ENCODE assay signal across 18 cellular contexts in the genomic region with DNA sequence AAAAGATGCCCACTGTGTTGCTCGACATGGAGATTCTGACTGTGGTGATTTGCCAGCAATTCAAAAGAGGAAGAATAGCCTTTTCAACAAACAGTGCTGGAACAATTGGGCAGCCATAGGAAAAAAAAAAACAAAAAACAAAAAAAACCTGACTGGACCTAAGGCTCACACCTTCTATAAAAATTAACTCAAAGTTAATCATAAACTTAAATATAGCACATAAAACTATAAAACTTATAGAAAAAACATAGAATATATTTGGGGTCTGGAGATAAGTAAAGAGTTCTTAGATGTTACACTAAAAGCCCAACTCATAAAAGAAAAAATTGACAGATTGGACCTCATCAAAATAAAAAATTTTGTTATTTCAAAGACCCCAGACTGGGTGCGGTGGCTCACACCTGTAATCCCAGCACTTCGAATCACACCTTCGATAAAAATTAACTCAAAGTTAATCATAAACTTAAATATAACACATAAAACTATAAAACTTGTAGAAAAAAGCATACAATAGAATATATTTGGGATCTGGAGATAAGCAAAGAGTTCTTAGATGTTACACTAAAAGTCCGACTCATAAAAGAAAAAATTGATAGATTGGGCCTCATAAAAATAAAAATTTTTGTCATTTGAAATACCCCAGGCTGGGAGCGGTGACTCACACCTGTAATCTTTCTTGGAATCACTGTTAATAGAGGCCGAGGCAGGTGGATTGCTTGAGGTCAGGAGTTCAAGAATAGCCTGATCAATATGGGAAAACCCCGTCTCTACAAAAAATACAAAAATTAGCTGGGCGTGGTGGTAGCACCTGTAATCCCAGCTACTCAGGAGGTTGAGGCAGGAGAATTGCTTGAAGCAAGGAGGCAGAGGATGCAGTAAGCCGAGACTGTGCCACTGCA.
DNase-seq lines count a peak whose midpoint lies in the region; ATAC-seq, FAIRE-seq and TF ChIP-seq lines count a peak whose summit lies in the region.
"Had no signal": no experiment of that assay in that cellular context is flagged by ENCODE, and none has a peak within 500 bp of the region (broad histone marks: within the 10 kb centered on the region; RNA-seq: fewer than 3 reads in every experiment).

No MANE protein-coding gene starts in this region.

- H3K9me3 ChIP-seq in Caco-2 (peaks cover 8% of the 10 kb centered on the region), hepatocyte (ENCODE audit: low read depth) (no peaks in the 10 kb centered on the region), pancreas (no peaks in the 10 kb centered on the region), SK-N-SH (no peaks in the 10 kb centered on the region)

- no peaks in the 10 kb centered on the region for H3K27me3 Mint-ChIP-seq in Caco-2 (ENCODE audit: insufficient read depth, unreplicated experiment)
- no peaks in the 10 kb centered on the region for H3K27me3 Mint-ChIP-seq in activated naive CD8-positive, alpha-beta T cell treated with anti-CD3 and anti-CD28 coated beads for 36 hours
- H3K27me3 Mint-ChIP-seq: CD8-positive, alpha-beta memory T cell had no signal

- TF ChIP-seq RAD21 in SK-N-SH (IDR thresholded peaks at IDR 0.05; ENCODE audit: low read length), result no peak

- POLR2A ChIA-PET in Caco-2 (lab: Charles Lee) (no interaction called here), SK-N-SH (lab: Yijun Ruan, JAX) (no interaction called here)

- no peaks in the 10 kb centered on the region for H3F3A ChIP-seq in SK-N-SH (replicated peaks; ENCODE audit: insufficient read depth)

- H3K9me2 ChIP-seq in hepatocyte (replicated peaks; ENCODE audit: insufficient read depth), result no peaks in the 10 kb centered on the region
- H3K9me2 ChIP-seq in SK-N-SH, result no peaks in the 10 kb centered on the region

- H3K36me3 Mint-ChIP-seq in Caco-2 (ENCODE audit: insufficient read depth, unreplicated experiment), result no peaks in the 10 kb centered on the region
- no peaks in the 10 kb centered on the region for H3K36me3 Mint-ChIP-seq in activated naive CD8-positive, alpha-beta T cell treated with anti-CD3 and anti-CD28 coated beads for 36 hours

- H3K27ac ChIP-seq in hepatocyte, result peak overlapping the region; percentile 40
- no peak overlapping the region for H3K27ac ChIP-seq in pancreas
- H3K27ac ChIP-seq in SK-N-SH (ENCODE audit: low read depth in 2 of 2, low read length in 1 of 2), result no peak overlapping the region
- H3K27ac ChIP-seq: BLaER1, GM23248, HL-60 had no signal

- H3K4me3 ChIP-seq in Caco-2 (ENCODE audit: low read depth, low read length) (no peak overlapping the region), hepatocyte (no peak overlapping the region), pancreas (no peak overlapping the region), SK-N-SH (ENCODE audit: low read depth in 2 of 2, low read length in 1 of 2) (no peak overlapping the region)
- H3K4me3 ChIP-seq: BLaER1, GM23248 had no signal

- no peak overlapping the region for H2AFZ ChIP-seq in hepatocyte
- no peak overlapping the region for H2AFZ ChIP-seq in SK-N-SH (ENCODE audit: low read depth)
- H2AFZ ChIP-seq: GM23248 had no signal

- peak overlapping the region; percentile 3 for H3K27ac Mint-ChIP-seq in Caco-2 (ENCODE audit: unreplicated experiment)
- H3K27ac Mint-ChIP-seq in activated naive CD8-positive, alpha-beta T cell treated with anti-CD3 and anti-CD28 coated beads for 36 hours, result no peak overlapping the region
- H3K27ac Mint-ChIP-seq: CD8-positive, alpha-beta memory T cell had no signal

- H3K4me3 Mint-ChIP-seq in Caco-2 (ENCODE audit: unreplicated experiment), result no peak overlapping the region
- H3K4me3 Mint-ChIP-seq in activated naive CD8-positive, alpha-beta T cell treated with anti-CD3 and anti-CD28 coated beads for 36 hours, result no peak overlapping the region
- H3K4me3 Mint-ChIP-seq: CD8-positive, alpha-beta memory T cell had no signal

- TF ChIP-seq CTCF in Caco-2 (IDR thresholded peaks at IDR 0.05; ENCODE audit: insufficient read depth in 1 of 2, low read depth in 1 of 2, low read length in 1 of 2, severe bottlenecking in 1 of 2, unreplicated experiment in 1 of 2) (no peak), hepatocyte (IDR thresholded peaks at IDR 0.05; ENCODE audit: poor library complexity) (no peak), pancreas (IDR thresholded peaks at IDR 0.05) (no peak), SK-N-SH (IDR thresholded peaks at IDR 0.05) (no peak)

- no peak overlapping the region for H3K9ac ChIP-seq in SK-N-SH
- H3K9ac ChIP-seq: BLaER1, GM23248 had no signal

- H3K79me2 ChIP-seq in hepatocyte (no peaks in the 10 kb centered on the region), SK-N-SH (ENCODE audit: insufficient read depth) (no peaks in the 10 kb centered on the region)

- H3K27me3 ChIP-seq in Caco-2 (replicated peaks; ENCODE audit: control insufficient read depth, insufficient read depth, low read length) (no peaks in the 10 kb centered on the region), hepatocyte (no peaks in the 10 kb centered on the region), pancreas (no peaks in the 10 kb centered on the region), SK-N-SH (ENCODE audit: insufficient read depth) (no peaks in the 10 kb centered on the region)
- H3K27me3 ChIP-seq: BLaER1 had no signal

- intact Hi-C loops in Caco-2 (cut with micrococcal nuclease; ENCODE audit: unreplicated experiment), result loop anchor here (5.0 kb wide), 1 partner anchor 71 kb away; no protein-coding TSS in a partner anchor
- intact Hi-C loops in pancreas (cut with DNase I), result no loop called here

- H3K4me1 Mint-ChIP-seq in Caco-2 (ENCODE audit: low read depth, unreplicated experiment), result peaks cover 8% of the 10 kb centered on the region
- H3K4me1 Mint-ChIP-seq in activated naive CD8-positive, alpha-beta T cell treated with anti-CD3 and anti-CD28 coated beads for 36 hours, result no peaks in the 10 kb centered on the region
- H3K4me1 Mint-ChIP-seq: CD8-positive, alpha-beta memory T cell had no signal

- DNase-seq in Caco-2 (peak; percentile 27 to 54), LoVo (ENCODE audit: low spot score) (peak; percentile 41), hepatocyte (ENCODE audit: low spot score) (no peak), pancreas (no peak), DMS114 treated with DMSO at 0.1 percent for 48 hours (lab: John Stamatoyannopoulos, UW; ENCODE audit: unreplicated experiment) (no peak), T-helper 9 cell (no peak), SK-N-SH (no peak)
- no peak for DNase-seq in activated naive CD8-positive, alpha-beta T cell treated with anti-CD3 and anti-CD28 coated beads for 36 hours
- DNase-seq: 8988T; AML-193; CD8-positive, alpha-beta memory T cell; GF-D8; GM23248 had no signal

- no peaks in the 10 kb centered on the region for H3K36me3 ChIP-seq in Caco-2 (ENCODE audit: control insufficient read depth, insufficient read depth, low read length)
- no peaks in the 10 kb centered on the region for H3K36me3 ChIP-seq in hepatocyte (replicated peaks; ENCODE audit: insufficient read depth, low read depth)
- no peaks in the 10 kb centered on the region for H3K36me3 ChIP-seq in pancreas
- no peaks in the 10 kb centered on the region for H3K36me3 ChIP-seq in SK-N-SH (replicated peaks in 1 of 2; ENCODE audit: control insufficient read depth in 1 of 2, insufficient read depth in 2 of 2, low read length in 1 of 2)
- H3K36me3 ChIP-seq: BLaER1 had no signal

- TF ChIP-seq EP300 in SK-N-SH (IDR thresholded peaks at IDR 0.05; ENCODE audit: borderline replicate concordance in 1 of 2, low read depth in 1 of 2, low read length in 1 of 2), result no peak

- H4K20me1 ChIP-seq in hepatocyte (ENCODE audit: insufficient read depth, poor library complexity, severe bottlenecking), result no peaks in the 10 kb centered on the region
- H4K20me1 ChIP-seq in SK-N-SH (ENCODE audit: insufficient read depth), result no peaks in the 10 kb centered on the region
- H4K20me1 ChIP-seq: BLaER1 had no signal

- WGBS in hepatocyte (ENCODE audit: low lambda C conversion rate, missing lambda C conversion rate), result 77% methylated on average over 10 of the region's 10 CpGs
- WGBS in pancreas, 2 donors, result 61 to 69% methylated on average over 10 of the region's 10 CpGs
- 6% methylated on average over 10 of the region's 10 CpGs for WGBS in SK-N-SH (ENCODE audit: low lambda C conversion rate)

- no TSS peak for BruUV-seq in Caco-2 (replicated peaks; lab: Mats Ljungman, UMichigan)

- peak in 1 of 4 donors; percentile 45 for ATAC-seq in pancreas

- H3K9me3 Mint-ChIP-seq in Caco-2 (ENCODE audit: unreplicated experiment), result peaks cover 20% of the 10 kb centered on the region
- H3K9me3 Mint-ChIP-seq in activated naive CD8-positive, alpha-beta T cell treated with anti-CD3 and anti-CD28 coated beads for 36 hours, result peaks cover 14% of the 10 kb centered on the region

- peaks cover 9% of the 10 kb centered on the region; the same call in 1 of the 2 replicates for H3K4me1 ChIP-seq in Caco-2
- H3K4me1 ChIP-seq in hepatocyte (ENCODE audit: insufficient read depth), result no peaks in the 10 kb centered on the region
- no peaks in the 10 kb centered on the region for H3K4me1 ChIP-seq in pancreas
- H3K4me1 ChIP-seq in SK-N-SH (ENCODE audit: control insufficient read depth in 1 of 2, insufficient read depth in 2 of 2, low read depth in 1 of 2, low read length in 1 of 2), result no peaks in the 10 kb centered on the region
- H3K4me1 ChIP-seq: BLaER1 had no signal

- H3K4me2 ChIP-seq in hepatocyte, result no peak overlapping the region
- no peak overlapping the region for H3K4me2 ChIP-seq in SK-N-SH
- H3K4me2 ChIP-seq: BLaER1 had no signal

- CTCF ChIA-PET in Caco-2 (lab: Charles Lee) (no interaction called here), SK-N-SH (lab: Yijun Ruan, JAX) (no interaction called here)

- FAIRE-seq in pancreas (lab: Jason Lieb, UNC), result peak; percentile 45
- FAIRE-seq: D721Med, GM18507, H54 had no signal

TF ChIP-seq in SK-N-SH, 30 proteins besides CTCF, POLR2A, EP300 and RAD21 (continues in another document):
- no peak for TF ChIP-seq SIN3A (IDR thresholded peaks at IDR 0.05; ENCODE audit: borderline replicate concordance, low read depth, low read length)
- no peak for TF ChIP-seq GATA2 (CRISPR knock-in tag; IDR thresholded peaks at IDR 0.05)
- no peak for TF ChIP-seq NRF1 (IDR thresholded peaks at IDR 0.05; ENCODE audit: low read depth, low read length)
- no peak for TF ChIP-seq FOSL2 (IDR thresholded peaks at IDR 0.05; ENCODE audit: borderline replicate concordance, low read depth)
- no peak for TF ChIP-seq FOXJ3 (CRISPR knock-in tag; IDR thresholded peaks at IDR 0.05)
- TF ChIP-seq, protein P1, sequence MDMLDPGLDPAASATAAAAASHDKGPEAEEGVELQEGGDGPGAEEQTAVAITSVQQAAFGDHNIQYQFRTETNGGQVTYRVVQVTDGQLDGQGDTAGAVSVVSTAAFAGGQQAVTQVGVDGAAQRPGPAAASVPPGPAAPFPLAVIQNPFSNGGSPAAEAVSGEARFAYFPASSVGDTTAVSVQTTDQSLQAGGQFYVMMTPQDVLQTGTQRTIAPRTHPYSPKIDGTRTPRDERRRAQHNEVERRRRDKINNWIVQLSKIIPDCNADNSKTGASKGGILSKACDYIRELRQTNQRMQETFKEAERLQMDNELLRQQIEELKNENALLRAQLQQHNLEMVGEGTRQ (IDR thresholded peaks at IDR 0.05; ENCODE audit: borderline replicate concordance, low read depth, low read length), result no peak

Comparison
In these comparisons a context has a peak if more than half of its experiments do, and no peak if none do; other contexts are left out.
1. DNase-seq: peak in Caco-2 (2 of 2) and LoVo (single experiment); none in hepatocyte (single experiment), pancreas (0 of 6), DMS114 treated with DMSO at 0.1 percent for 48 hours (single experiment), T-helper 9 cell (single experiment), SK-N-SH (single experiment) and activated naive CD8-positive, alpha-beta T cell treated with anti-CD3 and anti-CD28 coated beads for 36 hours (single experiment).